ENCODE assay signal across 15 cellular contexts in genomic region chr10:31851216-31851615, GRCh38.
DNase-seq lines count a peak whose midpoint lies in the region; ATAC-seq and TF ChIP-seq lines count a peak whose summit lies in the region.
"Had no signal": no experiment of that assay in that cellular context is flagged by ENCODE, and none has a peak within 500 bp of the region (broad histone marks: within the 10 kb centered on the region; RNA-seq: fewer than 3 reads in every experiment).

No MANE protein-coding gene starts in this region.

- no peaks in the 10 kb centered on the region for H3K9me3 Mint-ChIP-seq in activated T-cell treated with anti-CD3 and anti-CD28 coated beads, Interleukin-2, amount 50 U/mL, for 72 hours
- no peaks in the 10 kb centered on the region for H3K9me3 Mint-ChIP-seq in Caco-2 (ENCODE audit: unreplicated experiment)
- no peaks in the 10 kb centered on the region for H3K9me3 Mint-ChIP-seq in activated naive CD8-positive, alpha-beta T cell treated with anti-CD3 and anti-CD28 coated beads, Interleukin-2, amount 50 U/mL, for 24 hours
- H3K9me3 Mint-ChIP-seq in naive thymus-derived CD8-positive, alpha-beta T cell: no peaks in the 10 kb centered on the region
- H3K9me3 Mint-ChIP-seq: CD8-positive, alpha-beta memory T cell had no signal

- no peaks in the 10 kb centered on the region for H3K4me1 Mint-ChIP-seq in activated T-cell treated with anti-CD3 and anti-CD28 coated beads, Interleukin-2, amount 50 U/mL, for 72 hours (ENCODE audit: low read depth)
- H3K4me1 Mint-ChIP-seq in Caco-2 (ENCODE audit: low read depth, unreplicated experiment): peaks cover 12% of the 10 kb centered on the region
- peaks cover 7% of the 10 kb centered on the region for H3K4me1 Mint-ChIP-seq in activated naive CD8-positive, alpha-beta T cell treated with anti-CD3 and anti-CD28 coated beads, Interleukin-2, amount 50 U/mL, for 24 hours
- H3K4me1 Mint-ChIP-seq in naive thymus-derived CD8-positive, alpha-beta T cell: peaks cover 3 to 22% (median 11%) of the 10 kb centered on the region in 4 donors

- no peaks in the 10 kb centered on the region for H3K9me3 ChIP-seq in Caco-2
- no peaks in the 10 kb centered on the region for H3K9me3 ChIP-seq in Panc1 (ENCODE audit: control insufficient read depth, insufficient read depth, low read depth, low read length)
- H3K9me3 ChIP-seq: BLaER1 had no signal

- BruUV-seq in Caco-2 (replicated peaks; lab: Mats Ljungman, UMichigan): TSS peak; percentile 7
- BruUV-seq in Panc1 (replicated peaks; lab: Mats Ljungman, UMichigan): TSS peak; percentile 18

- H3K27ac ChIP-seq in Panc1 (ENCODE audit: low read length): no peak overlapping the region
- H3K27ac ChIP-seq: BLaER1, GM23248, HL-60 had no signal

- POLR2A ChIA-PET in Caco-2 (lab: Charles Lee): no interaction called here
- POLR2A ChIA-PET in Panc1 (lab: Charles Lee): no interaction called here
- POLR2A ChIA-PET in naive thymus-derived CD8-positive, alpha-beta T cell (lab: Charles Lee): no interaction called here

- CTCF ChIA-PET in Caco-2 (lab: Charles Lee): interaction anchor here (1.2 kb wide), 1 partner anchor 11 kb away, joined by 3 read pairs; no protein-coding TSS in a partner anchor
- CTCF ChIA-PET in Panc1 (lab: Charles Lee): no interaction called here

- H3K36me3 ChIP-seq in Caco-2 (ENCODE audit: control insufficient read depth, insufficient read depth, low read length) (peaks cover 4% of the 10 kb centered on the region), Panc1 (ENCODE audit: control insufficient read depth, insufficient read depth, low read length) (peaks cover 2% of the 10 kb centered on the region; the same call in 1 of the 2 replicates)

- H3K27me3 Mint-ChIP-seq in activated T-cell treated with anti-CD3 and anti-CD28 coated beads, Interleukin-2, amount 50 U/mL, for 72 hours (ENCODE audit: low read depth): no peaks in the 10 kb centered on the region
- H3K27me3 Mint-ChIP-seq in Caco-2 (ENCODE audit: insufficient read depth, unreplicated experiment): no peaks in the 10 kb centered on the region
- no peaks in the 10 kb centered on the region for H3K27me3 Mint-ChIP-seq in activated naive CD8-positive, alpha-beta T cell treated with anti-CD3 and anti-CD28 coated beads, Interleukin-2, amount 50 U/mL, for 24 hours
- no peaks in the 10 kb centered on the region for H3K27me3 Mint-ChIP-seq in naive thymus-derived CD8-positive, alpha-beta T cell
- H3K27me3 Mint-ChIP-seq: CD8-positive, alpha-beta memory T cell had no signal

- H3K4me3 Mint-ChIP-seq in activated T-cell treated with anti-CD3 and anti-CD28 coated beads, Interleukin-2, amount 50 U/mL, for 72 hours: peak overlapping the region; percentile 13 to 22
- H3K4me3 Mint-ChIP-seq in Caco-2 (ENCODE audit: unreplicated experiment): no peak overlapping the region
- H3K4me3 Mint-ChIP-seq in activated naive CD8-positive, alpha-beta T cell treated with anti-CD3 and anti-CD28 coated beads, Interleukin-2, amount 50 U/mL, for 24 hours: no peak overlapping the region
- H3K4me3 Mint-ChIP-seq in naive thymus-derived CD8-positive, alpha-beta T cell: no peak overlapping the region
- H3K4me3 Mint-ChIP-seq: CD8-positive, alpha-beta memory T cell had no signal

- intact Hi-C loops in Caco-2 (cut with micrococcal nuclease; ENCODE audit: unreplicated experiment): no loop called here
- intact Hi-C loops in Panc1 (cut with micrococcal nuclease; ENCODE audit: unreplicated experiment): no loop called here

- no peak for DNase-seq in activated T-cell treated with anti-CD3 and anti-CD28 coated beads, Interleukin-2, amount 50 U/mL, for 72 hours
- DNase-seq in activated T-cell treated with anti-CD3 and anti-CD28 coated beads for 4 hours (no peak), Caco-2 (no peak), Panc1 (ENCODE audit: low read depth, low spot score) (no peak), NCI-H1436 (lab: John Stamatoyannopoulos, UW) (no peak)
- no peak for DNase-seq in activated naive CD8-positive, alpha-beta T cell treated with anti-CD3 and anti-CD28 coated beads, Interleukin-2, amount 50 U/mL, for 24 hours
- no peak for DNase-seq in naive thymus-derived CD8-positive, alpha-beta T cell
- DNase-seq: 8988T; AML-193; CD8-positive, alpha-beta memory T cell; DMS 273 treated with DMSO at 0.1 percent for 48 hours; GM23248 had no signal

- no peak overlapping the region for H3K27ac Mint-ChIP-seq in activated T-cell treated with anti-CD3 and anti-CD28 coated beads, Interleukin-2, amount 50 U/mL, for 72 hours
- H3K27ac Mint-ChIP-seq in Caco-2 (ENCODE audit: unreplicated experiment): no peak overlapping the region
- H3K27ac Mint-ChIP-seq in activated naive CD8-positive, alpha-beta T cell treated with anti-CD3 and anti-CD28 coated beads, Interleukin-2, amount 50 U/mL, for 24 hours: peak overlapping the region; percentile 13
- peak overlapping the region in 1 of 10 donors; percentile 6 for H3K27ac Mint-ChIP-seq in naive thymus-derived CD8-positive, alpha-beta T cell
- H3K27ac Mint-ChIP-seq: CD8-positive, alpha-beta memory T cell had no signal

- H3K4me3 ChIP-seq in Caco-2 (ENCODE audit: low read depth, low read length) (no peak overlapping the region), Panc1 (ENCODE audit: low read depth in 2 of 2, low read length in 2 of 2) (no peak overlapping the region)
- H3K4me3 ChIP-seq: BLaER1, GM23248 had no signal

- ATAC-seq in activated T-cell treated with anti-CD3 and anti-CD28 coated beads, Interleukin-2, amount 50 U/mL, for 72 hours (replicated peaks in 1 of 2): no peak
- ATAC-seq in Panc1 (no peak), GM18519 (IDR thresholded peaks at IDR 0.05; ENCODE audit: low FRiP score, unreplicated experiment) (no peak)
- no peak for ATAC-seq in activated naive CD8-positive, alpha-beta T cell treated with anti-CD3 and anti-CD28 coated beads, Interleukin-2, amount 50 U/mL, for 24 hours
- ATAC-seq in naive thymus-derived CD8-positive, alpha-beta T cell: no peak

- H3K36me3 Mint-ChIP-seq in activated T-cell treated with anti-CD3 and anti-CD28 coated beads, Interleukin-2, amount 50 U/mL, for 72 hours (ENCODE audit: insufficient read depth in 2 of 2): peaks cover 0 to 1% of the 10 kb centered on the region in 2 donors
- H3K36me3 Mint-ChIP-seq in Caco-2 (ENCODE audit: insufficient read depth, unreplicated experiment): peaks cover 13% of the 10 kb centered on the region
- H3K36me3 Mint-ChIP-seq in activated naive CD8-positive, alpha-beta T cell treated with anti-CD3 and anti-CD28 coated beads, Interleukin-2, amount 50 U/mL, for 24 hours (ENCODE audit: low read depth): peaks cover 2% of the 10 kb centered on the region
- H3K36me3 Mint-ChIP-seq in naive thymus-derived CD8-positive, alpha-beta T cell: peaks cover 0 to 49% (median 10%) of the 10 kb centered on the region in 3 donors

- H3K4me1 ChIP-seq in Caco-2 (no peaks in the 10 kb centered on the region), Panc1 (ENCODE audit: control insufficient read depth, insufficient read depth, low read length) (no peaks in the 10 kb centered on the region)

- in situ Hi-C loops in Panc1 (cut with HindIII; ENCODE audit: low pct_unique_long_range_greater_than_20kb, low sequenced_read_pairs): no loop called here

- TF ChIP-seq CTCF in Caco-2 (IDR thresholded peaks at IDR 0.05; ENCODE audit: insufficient read depth in 1 of 2, low read depth in 1 of 2, low read length in 1 of 2, severe bottlenecking in 1 of 2, unreplicated experiment in 1 of 2): no peak
- TF ChIP-seq CTCF in Panc1 (IDR thresholded peaks at IDR 0.05): no peak

- H3K27me3 ChIP-seq in Caco-2 (replicated peaks; ENCODE audit: control insufficient read depth, insufficient read depth, low read length) (no peaks in the 10 kb centered on the region), Panc1 (ENCODE audit: control insufficient read depth, insufficient read depth, low read length) (no peaks in the 10 kb centered on the region)
- H3K27me3 ChIP-seq: BLaER1 had no signal

Comparison
In these comparisons a context has a peak if more than half of its experiments do, and no peak if none do; other contexts are left out.
1. H3K4me3 Mint-ChIP-seq: peak in activated T-cell treated with anti-CD3 and anti-CD28 coated beads, Interleukin-2, amount 50 U/mL, for 72 hours (2 of 2); none in Caco-2 (single experiment), activated naive CD8-positive, alpha-beta T cell treated with anti-CD3 and anti-CD28 coated beads, Interleukin-2, amount 50 U/mL, for 24 hours (single experiment) and naive thymus-derived CD8-positive, alpha-beta T cell (0 of 10).